15 cellular contexts compared by ENCODE assay signal in genomic region chr20:24986436-24987015, GRCh38. TPM values are rescaled to one million over a fixed set of nuclear protein-coding genes. Genes with fewer than 3 reads are reported as not detected.
DNase-seq lines count a peak whose midpoint lies in the region; ATAC-seq and TF ChIP-seq lines count a peak whose summit lies in the region.
"Had no signal": no experiment of that assay in that cellular context is flagged by ENCODE, and none has a peak within 500 bp of the region (broad histone marks: within the 10 kb centered on the region; RNA-seq: fewer than 3 reads in every experiment).

No MANE protein-coding gene starts in this region.

- intact Hi-C loops in gastrocnemius medialis (cut with DNase I; ENCODE audit: low total_unique reads) = no loop called here

- H3K9me3 ChIP-seq in gastrocnemius medialis (no peaks in the 10 kb centered on the region), Peyer's patch (no peaks in the 10 kb centered on the region)

- DNase-seq in DMS79 treated with DMSO at 0.1 percent for 48 hours (lab: John Stamatoyannopoulos, UW) = peak; percentile 96
- peak; percentile 44 for DNase-seq in NCI-H2107 (lab: John Stamatoyannopoulos, UW)
- DNase-seq in effector memory CD8-positive, alpha-beta T cell = no peak
- DNase-seq in gastrocnemius medialis = no peak
- no peak for DNase-seq in NCI-H748 (lab: John Stamatoyannopoulos, UW; ENCODE audit: unreplicated experiment)
- DNase-seq in HT-29 (ENCODE audit: low spot score) = no peak
- no peak for DNase-seq in Peyer's patch
- DNase-seq: activated naive CD4-positive, alpha-beta T cell; NCI-H82; SHP77; T1000 had no signal

- no peaks in the 10 kb centered on the region for H3K9me3 Mint-ChIP-seq in effector memory CD8-positive, alpha-beta T cell
- H3K9me3 Mint-ChIP-seq: activated CD4-positive, alpha-beta memory T cell treated with anti-CD3 and anti-CD28 coated beads for 36 hours; IgD-negative memory B cell had no signal

- no peak for TF ChIP-seq CTCF in gastrocnemius medialis (IDR thresholded peaks at IDR 0.05 in 4 of 5, conservative IDR thresholded peaks at IDR 0.05 in 1 of 5)
- TF ChIP-seq CTCF in Peyer's patch (IDR thresholded peaks at IDR 0.05) = no peak

- H3K36me3 ChIP-seq in gastrocnemius medialis (peaks cover 0 to 11% of the 10 kb centered on the region in 2 donors), Peyer's patch (peaks cover 0 to 17% (median 0%) of the 10 kb centered on the region in 3 donors)

- ATAC-seq in effector memory CD8-positive, alpha-beta T cell (replicated peaks) = no peak
- ATAC-seq in gastrocnemius medialis = no peak
- no peak for ATAC-seq in HG02763 (IDR thresholded peaks at IDR 0.05; ENCODE audit: unreplicated experiment)

- TF ChIP-seq POLR2A in gastrocnemius medialis (IDR thresholded peaks at IDR 0.05) (no peak), Peyer's patch (IDR thresholded peaks at IDR 0.05) (no peak)

- H3K4me3 ChIP-seq in gastrocnemius medialis (no peak overlapping the region), Peyer's patch (no peak overlapping the region)

- H3K27ac Mint-ChIP-seq in effector memory CD8-positive, alpha-beta T cell = peak overlapping the region; percentile 71 to 97
- H3K27ac Mint-ChIP-seq: IgD-negative memory B cell had no signal

- H3K27me3 Mint-ChIP-seq in effector memory CD8-positive, alpha-beta T cell = no peaks in the 10 kb centered on the region
- H3K27me3 Mint-ChIP-seq: activated CD4-positive, alpha-beta memory T cell treated with anti-CD3 and anti-CD28 coated beads for 36 hours; IgD-negative memory B cell had no signal

- peak overlapping the region; percentile 64 to 71 for H3K4me3 Mint-ChIP-seq in effector memory CD8-positive, alpha-beta T cell
- H3K4me3 Mint-ChIP-seq: activated CD4-positive, alpha-beta memory T cell treated with anti-CD3 and anti-CD28 coated beads for 36 hours had no signal

- H3K4me1 ChIP-seq in gastrocnemius medialis (peaks cover 53% of the 10 kb centered on the region in 2 donors), Peyer's patch (peaks cover 0 to 29% (median 1%) of the 10 kb centered on the region in 4 donors)

- H3K4me1 Mint-ChIP-seq in effector memory CD8-positive, alpha-beta T cell (ENCODE audit: low read depth in 2 of 2) = peaks cover 82 to 96% of the 10 kb centered on the region in 2 donors

- peaks cover 54% of the 10 kb centered on the region for H3K36me3 Mint-ChIP-seq in effector memory CD8-positive, alpha-beta T cell (ENCODE audit: insufficient read depth)

- H3K27ac ChIP-seq in gastrocnemius medialis (peak overlapping the region; percentile 72 to 84 (median 80)), Peyer's patch (no peak overlapping the region)

- H3K27me3 ChIP-seq in gastrocnemius medialis = no peaks in the 10 kb centered on the region
- no peaks in the 10 kb centered on the region for H3K27me3 ChIP-seq in Peyer's patch

- in situ Hi-C loops in gastrocnemius medialis (cut with MboI; ENCODE audit: low sequenced_read_pairs in 4 of 4) = loop anchor here (25.0 kb wide), 5 partner anchors 201 to 1349 kb away; partner anchors contain the start of genes CST3 (in 1 of the 4) and ENTPD6 (in 1 of the 4)

RNA-seq across cellular contexts. Expression of gene APMAP, which starts 6.0 kb away (rescaled TPM):
- total RNA-seq in gastrocnemius medialis (100 to 1,000 TPM in 1 of 4 donors, 10 to 100 TPM in 3; 24.2 to 108 (median 29.3) TPM), Peyer's patch (10 to 100 TPM; 19.0 to 40.9 (median 31.6) TPM)
- total RNA-seq in HT-29 (2014; rRNA removed; shearing (Covaris generic)) = 92.6 and 93.8 TPM in 2 replicates

RNA-seq across cellular contexts. Expression of gene CST7, which starts 37.5 kb away (rescaled TPM):
- 1 to 10 TPM in 2 of 4 donors, under 1 TPM in 1, not detected in 1; 0.91 to 1.9 (median 1.0) TPM for total RNA-seq in gastrocnemius medialis
- not detected in 2 replicates for total RNA-seq in HT-29 (2014; rRNA removed; shearing (Covaris generic))
- total RNA-seq in Peyer's patch = 1 to 10 TPM in 3 of 4 donors, not detected in 1; 4.2 to 4.7 (median 4.4) TPM
- total RNA-seq: glomerular endothelial cell had no signal

Comparison
In these comparisons a context has a peak if more than half of its experiments do, and no peak if none do; other contexts are left out.
1. DNase-seq: peak in DMS79 treated with DMSO at 0.1 percent for 48 hours (single experiment) and NCI-H2107 (single experiment); none in effector memory CD8-positive, alpha-beta T cell (0 of 3), gastrocnemius medialis (0 of 2), NCI-H748 (single experiment), HT-29 (single experiment) and Peyer's patch (0 of 3).
2. H3K27ac ChIP-seq: peak in gastrocnemius medialis (4 of 4); none in Peyer's patch (0 of 4).